In genomic region chr15:67114846-67115521, GRCh38 we compare ENCODE assay signal across 10 cellular contexts. TPM values are rescaled to one million over a fixed set of nuclear protein-coding genes. Genes with fewer than 3 reads are reported as not detected.
A peak's percentile ranks its signal among the peaks of the same experiment; 100 is the strongest.
DNase-seq lines count a peak whose midpoint lies in the region; ATAC-seq, FAIRE-seq and TF ChIP-seq lines count a peak whose summit lies in the region.
"Had no signal": no experiment of that assay in that cellular context is flagged by ENCODE, and none has a peak within 500 bp of the region (broad histone marks: within the 10 kb centered on the region; RNA-seq: fewer than 3 reads in every experiment).

No MANE protein-coding gene starts in this region.

- TF ChIP-seq RAD21 in GM12878 (IDR thresholded peaks at IDR 0.05; ENCODE audit: insufficient read depth, low read depth, low read length) = no peak

- H2AK5ac ChIP-seq in trophoblast cell (ENCODE audit: low read length) = no peak overlapping the region

- no peak for TF ChIP-seq POLR2A in GM12878 (IDR thresholded peaks at IDR 0.05; ENCODE audit: low read depth, low read length)

- no peak overlapping the region for H3K4me2 ChIP-seq in GM12878 (ENCODE audit: control insufficient read depth, insufficient read depth)
- H3K4me2 ChIP-seq in trophoblast cell (ENCODE audit: low read length) = no peak overlapping the region

- H3K4me3 Mint-ChIP-seq in CD8-positive, alpha-beta memory T cell = peak overlapping the region in 6 of 7 donors; percentile 37 to 72 (median 58)

- peaks cover 7% of the 10 kb centered on the region for H3K79me1 ChIP-seq in trophoblast cell (ENCODE audit: low read length)

- H3K9me3 ChIP-seq in CD8-positive, alpha-beta memory T cell (ENCODE audit: low read length) = no peaks in the 10 kb centered on the region
- H3K9me3 ChIP-seq in GM12878 (replicated peaks; ENCODE audit: control insufficient read depth, insufficient read depth, low read length) (peaks cover 6% of the 10 kb centered on the region), trophoblast cell (ENCODE audit: insufficient read depth, low read depth, low read length) (no peaks in the 10 kb centered on the region)

- no peak overlapping the region for H3K4me3 ChIP-seq in CD8-positive, alpha-beta memory T cell (ENCODE audit: low read length)
- no peak overlapping the region for H3K4me3 ChIP-seq in GM12878
- H3K4me3 ChIP-seq in trophoblast cell (ENCODE audit: low read depth, low read length) = no peak overlapping the region
- H3K4me3 ChIP-seq: dorsolateral prefrontal cortex had no signal

- no peak overlapping the region for H2BK5ac ChIP-seq in trophoblast cell (ENCODE audit: low read depth, low read length, poor library complexity)

- no peak overlapping the region for H2BK12ac ChIP-seq in trophoblast cell (ENCODE audit: low read length)

- peaks cover 10 to 30% (median 17%) of the 10 kb centered on the region in 3 donors for H3K36me3 Mint-ChIP-seq in CD8-positive, alpha-beta memory T cell

- H3K27ac Mint-ChIP-seq in CD8-positive, alpha-beta memory T cell = peak overlapping the region; percentile 51 to 100 (median 90)

- H4K8ac ChIP-seq in trophoblast cell (ENCODE audit: low read depth, low read length) = no peak overlapping the region

- no peak for TF ChIP-seq EP300 in GM12878 (IDR thresholded peaks at IDR 0.05; ENCODE audit: borderline replicate concordance in 1 of 2, control insufficient read depth in 1 of 2, low read depth in 2 of 2, low read length in 2 of 2)

- RAD21 ChIA-PET in GM12878 (lab: Charles Lee; ENCODE audit: unreplicated experiment) = interaction anchor here (0.6 kb wide), 1 partner anchor 61 kb away, joined by 3 read pairs; no protein-coding TSS in a partner anchor

- H3K27me3 Mint-ChIP-seq in CD8-positive, alpha-beta memory T cell = no peaks in the 10 kb centered on the region

- no peak for DNase-seq in CD8-positive, alpha-beta memory T cell
- DNase-seq in NCI-H2196 (lab: John Stamatoyannopoulos, UW; ENCODE audit: unreplicated experiment) (peak; percentile 39), GM12878 (ENCODE audit: low read depth, low spot score) (no peak), trophoblast cell (peak in 1 of 2 donors; percentile 37), NCI-H1105 (lab: John Stamatoyannopoulos, UW) (no peak), HEK293T (ENCODE audit: extremely low spot score) (no peak), C1 segment of cervical spinal cord (lab: John Stamatoyannopoulos, UW) (no peak)
- DNase-seq: dorsolateral prefrontal cortex, NCI-H1048 had no signal

- no peak overlapping the region for H2AFZ ChIP-seq in GM12878 (ENCODE audit: control insufficient read depth, low read depth, low read length)
- no peak overlapping the region for H2AFZ ChIP-seq in trophoblast cell (ENCODE audit: insufficient read depth, low read length, poor library complexity)

- H4K12ac ChIP-seq in trophoblast cell (ENCODE audit: low read depth, low read length) = no peak overlapping the region

- peaks cover 0 to 4% (median 0%) of the 10 kb centered on the region in 5 donors for H3K9me3 Mint-ChIP-seq in CD8-positive, alpha-beta memory T cell

- peaks cover 69 to 85% (median 76%) of the 10 kb centered on the region in 3 donors for H3K4me1 Mint-ChIP-seq in CD8-positive, alpha-beta memory T cell

- intact Hi-C loops in GM12878 (cut with micrococcal nuclease; ENCODE audit: unreplicated experiment) = loop anchor here (5.0 kb wide), 1 partner anchor 33 kb away; no protein-coding TSS in a partner anchor

- POLR2A ChIA-PET in CD8-positive, alpha-beta memory T cell (lab: Charles Lee) = interaction anchor here (1.0 kb wide), 1 partner anchor 14 kb away, joined by 3 read pairs; no protein-coding TSS in a partner anchor
- POLR2A ChIA-PET in GM12878 (lab: Charles Lee) (interaction anchor here (1.7 kb wide), 1 partner anchor 12 kb away, joined by 5 read pairs; no protein-coding TSS in a partner anchor), HEK293T (lab: Yijun Ruan, JAX) (no interaction called here)

- 66% methylated on average over 4 of the region's 4 CpGs for WGBS in GM12878 (ENCODE audit: insufficient coverage, insufficient replicate concordance, low lambda C conversion rate, missing lambda C conversion rate)
- no CpG with 5 or more reads among the region's 4 CpGs for WGBS in trophoblast cell (ENCODE audit: extremely low coverage, insufficient coverage, insufficient read length)

- FAIRE-seq in GM12878 (lab: Jason Lieb, UNC) = no peak

- peaks cover 78% of the 10 kb centered on the region for H3K4me1 ChIP-seq in CD8-positive, alpha-beta memory T cell (ENCODE audit: insufficient read depth, low read length)
- H3K4me1 ChIP-seq in GM12878 (ENCODE audit: control insufficient read depth, insufficient read depth, low read length) (peaks cover 46% of the 10 kb centered on the region), trophoblast cell (ENCODE audit: control insufficient read depth in 1 of 2, insufficient read depth in 2 of 2, low read length in 2 of 2) (peaks cover 27 to 41% of the 10 kb centered on the region in 2 experiments)

- H3K79me2 ChIP-seq in GM12878 (ENCODE audit: control insufficient read depth, insufficient read depth, low read length) (peaks cover 68% of the 10 kb centered on the region), trophoblast cell (ENCODE audit: control insufficient read depth, insufficient read depth, low read length, poor library complexity) (no peaks in the 10 kb centered on the region)

- no peak overlapping the region for H3K23ac ChIP-seq in trophoblast cell (ENCODE audit: low read length)

- H3K4ac ChIP-seq in trophoblast cell (ENCODE audit: low read depth, low read length) = no peak overlapping the region

- in situ Hi-C loops in GM12878 (cut with MboI) = no loop called here

- H3K27ac ChIP-seq in CD8-positive, alpha-beta memory T cell (ENCODE audit: low read depth, low read length) = peak overlapping the region; percentile 5
- H3K27ac ChIP-seq in GM12878 (ENCODE audit: control insufficient read depth, insufficient read depth) (0 out of 2 replicates have a peak overlapping the region, but pooled peaks have one; percentile 81), trophoblast cell (ENCODE audit: low read depth, low read length) (no peak overlapping the region)

- H4K91ac ChIP-seq in trophoblast cell (ENCODE audit: low read depth, low read length) = no peak overlapping the region

- no peak overlapping the region for H3K9ac ChIP-seq in GM12878 (ENCODE audit: control insufficient read depth, insufficient read depth, low read length)
- no peak overlapping the region for H3K9ac ChIP-seq in trophoblast cell (ENCODE audit: low read length)

- CTCF ChIA-PET in CD8-positive, alpha-beta memory T cell (lab: Charles Lee) = interaction anchor here (1.1 kb wide), 1 partner anchor 12 kb away, joined by 3 read pairs; no protein-coding TSS in a partner anchor
- CTCF ChIA-PET in GM12878 (lab: Yijun Ruan, JAX) = interaction anchor here (2.9 kb wide), 1 partner anchor 16 kb away, joined by 6 read pairs; no protein-coding TSS in a partner anchor
- CTCF ChIA-PET in HEK293T (lab: Yijun Ruan, JAX) = no interaction called here

- ATAC-seq in GM12878 = no peak
- ATAC-seq in HG03280 (IDR thresholded peaks at IDR 0.05; ENCODE audit: unreplicated experiment) = no peak

- SMC1A ChIA-PET in GM12878 (lab: Charles Lee; ENCODE audit: uncharacterized antibody, unreplicated experiment) = interaction anchor here (2.2 to 14.1 kb wide), 3 partner anchors 9 to 21 kb away, joined by 9 to 179 read pairs (median 77); no protein-coding TSS in a partner anchor

- TF ChIP-seq CTCF in GM12878 (IDR thresholded peaks at IDR 0.05 in 2 of 3, conservative IDR thresholded peaks at IDR 0.05 in 1 of 3; ENCODE audit: control insufficient read depth in 2 of 3, extremely low read depth in 1 of 3, insufficient read depth in 1 of 3, low read depth in 3 of 3, low read length in 3 of 3) = no peak

- peak overlapping the region; percentile 25 for H3K18ac ChIP-seq in trophoblast cell (ENCODE audit: low read length)

- peak overlapping the region; percentile 22 for H3K14ac ChIP-seq in trophoblast cell (ENCODE audit: low read length)

- H2BK120ac ChIP-seq in trophoblast cell (ENCODE audit: insufficient read depth, low read length, poor library complexity) = no peak overlapping the region

- no TSS peak for BruUV-seq in GM12878 (replicated peaks; lab: Mats Ljungman, UMichigan)

- no peaks in the 10 kb centered on the region for H4K20me1 ChIP-seq in GM12878 (ENCODE audit: control insufficient read depth, insufficient read depth)

- no peaks in the 10 kb centered on the region for H3K36me3 ChIP-seq in CD8-positive, alpha-beta memory T cell (ENCODE audit: insufficient read depth, low read length)
- H3K36me3 ChIP-seq in GM12878 (ENCODE audit: control insufficient read depth in 2 of 2, insufficient read depth in 2 of 2, low read length in 1 of 2) = peaks cover 0 to 5% of the 10 kb centered on the region in 2 experiments; a peak in 2 of 4 replicates
- H3K36me3 ChIP-seq in trophoblast cell (ENCODE audit: control insufficient read depth in 1 of 2, insufficient read depth in 2 of 2, low read length in 2 of 2) = peaks cover 0 to 5% of the 10 kb centered on the region in 2 experiments

- no peaks in the 10 kb centered on the region for H3K27me3 ChIP-seq in CD8-positive, alpha-beta memory T cell (ENCODE audit: insufficient read depth, low read length, poor library complexity, severe bottlenecking)
- H3K27me3 ChIP-seq in GM12878 (replicated peaks in 1 of 2; ENCODE audit: control insufficient read depth in 2 of 2, insufficient read depth in 2 of 2, low read length in 1 of 2) (no peaks in the 10 kb centered on the region), trophoblast cell (ENCODE audit: insufficient read depth, low read length) (no peaks in the 10 kb centered on the region)
- H3K27me3 ChIP-seq: dorsolateral prefrontal cortex had no signal

TF ChIP-seq in HEK293T, 16 proteins besides CTCF, POLR2A, EP300 and RAD21 (continues in another document):
- TF ChIP-seq ZNF384 (IDR thresholded peaks at IDR 0.05) = no peak

RNA-seq across cellular contexts. Expression of gene SMAD3, which starts 49.6 kb away (rescaled TPM):
- 10 to 100 TPM; 30.2 to 34.2 TPM for total RNA-seq in CD8-positive, alpha-beta memory T cell
- 31.7 TPM for polyA plus RNA-seq in CD8-positive, alpha-beta memory T cell
- total RNA-seq in GM12878 (2013; cell fraction: nucleolus; rRNA removed) = 119 and 128 TPM in 2 replicates
- total RNA-seq in GM12878 (2014; rRNA removed) (12.2 and 15.6 TPM in 2 replicates), GM12878 (2014; rRNA removed; fragmentation: Illumina TruSeq; extraction: Trizol) (11.7 and 13.3 TPM in 2 replicates), GM12878 (2021) (39.9 and 40.0 TPM in 2 replicates)
- polyA plus RNA-seq in GM12878 (2011; ENCODE audit: low read depth) = 17.0 TPM
- polyA plus RNA-seq in GM12878 (2011; rRNA removed) (15.0 and 28.2 TPM in 2 replicates), GM12878 (2014; fragmentation: Illumina TruSeq; extraction: Trizol) (31.9 and 43.2 TPM in 2 replicates), GM12878 (2014; fragmentation: Nextera tagmentation; extraction: Ambion mirVana) (1 to 10 TPM; 5.6 to 6.6 TPM), GM12878 (2014; rRNA removed) (22.4 and 27.7 TPM in 2 replicates), GM12878 (2016; fragmentation: Nextera tagmentation; extraction: Ambion mirVana) (10 to 100 TPM in 1 of 2 experiments, 1 to 10 TPM in 1; 8.0 to 18.7 TPM)
- polyA plus RNA-seq in GM12878 (2011; cell fraction: cytosol; rRNA removed) = 21.5 and 22.5 TPM in 2 replicates
- polyA plus RNA-seq in GM12878 (2011; cell fraction: nucleus; rRNA removed) = 85.6 and 92.9 TPM in 2 replicates
- 41.6 and 42.7 TPM in 2 replicates for polyA plus RNA-seq in GM12878 (2012)
- polyA minus RNA-seq in GM12878 (2011; rRNA and poly(A)+ RNA removed) = 23.3 and 26.4 TPM in 2 replicates
- polyA minus RNA-seq in GM12878 (2011; cell fraction: cytosol; rRNA and poly(A)+ RNA removed) = 11.1 and 14.3 TPM in 2 replicates
- 17.3 and 26.6 TPM in 2 replicates for polyA minus RNA-seq in GM12878 (2011; cell fraction: nucleus; rRNA and poly(A)+ RNA removed)
- 49.5 and 54.4 TPM in 2 replicates for polyA plus RNA-seq in trophoblast cell (2013)
